16 cellular contexts compared by ENCODE assay signal in the genomic region with DNA sequence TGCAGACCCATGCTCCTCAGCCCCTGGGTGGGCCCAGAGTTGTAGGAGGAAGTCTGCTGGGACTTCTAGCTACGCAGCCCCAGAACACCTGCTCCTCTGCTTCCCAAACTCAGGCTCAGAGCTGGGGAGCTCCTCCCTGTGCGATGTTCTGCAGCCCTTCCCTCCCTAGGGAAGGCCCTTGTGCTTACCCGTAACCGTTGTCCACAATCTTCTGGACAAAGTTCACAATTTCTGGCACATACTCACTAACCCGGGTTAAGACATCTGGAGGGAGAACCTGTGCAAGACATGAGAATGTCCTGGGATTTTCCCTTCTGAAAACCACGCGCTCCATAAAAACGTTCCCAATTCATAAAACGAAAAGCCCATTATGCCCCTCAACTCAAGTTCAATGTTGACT. TPM values are rescaled to one million over a fixed set of nuclear protein-coding genes. Genes with fewer than 3 reads are reported as not detected.
DNase-seq lines count a peak whose midpoint lies in the region; ATAC-seq, FAIRE-seq and TF ChIP-seq lines count a peak whose summit lies in the region.
"Had no signal": no experiment of that assay in that cellular context is flagged by ENCODE, and none has a peak within 500 bp of the region (broad histone marks: within the 10 kb centered on the region; RNA-seq: fewer than 3 reads in every experiment).

No MANE protein-coding gene starts in this region.

- peak; percentile 92 for ATAC-seq in left colon
- ATAC-seq: GM23338 had no signal

- H2BK12ac ChIP-seq in neuronal stem cell (ENCODE audit: low read length) = no peak overlapping the region

- H3K4ac ChIP-seq in neuronal stem cell (ENCODE audit: low read length) = no peak overlapping the region

- H3K14ac ChIP-seq in neuronal stem cell (ENCODE audit: low read length) = no peak overlapping the region

- no peak overlapping the region for H3K9ac ChIP-seq in colonic mucosa (ENCODE audit: low read depth in 2 of 2, low read length in 2 of 2)
- H3K9ac ChIP-seq in neuronal stem cell (ENCODE audit: low read depth, low read length, poor library complexity) = no peak overlapping the region

- no peak overlapping the region for H3K27ac ChIP-seq in colonic mucosa
- H3K27ac ChIP-seq in small intestine (ENCODE audit: low read depth in 1 of 2, low read length in 1 of 2) = no peak overlapping the region
- no peak overlapping the region for H3K27ac ChIP-seq in neuronal stem cell (replicated peaks; ENCODE audit: low read length)
- H3K27ac ChIP-seq: C4-2B had no signal

- H2AK5ac ChIP-seq in neuronal stem cell (ENCODE audit: low read depth, low read length) = no peak overlapping the region

- H2BK15ac ChIP-seq in neuronal stem cell (ENCODE audit: low read length) = no peak overlapping the region

- 18 to 66% (median 50%) methylated on average over 9 of the region's 9 CpGs for WGBS in small intestine, 3 donors
- no CpG with 5 or more reads among the region's 9 CpGs for WGBS in neuronal stem cell (ENCODE audit: extremely low coverage in 2 of 2, insufficient read length in 2 of 2, insufficient replicate concordance in 1 of 2), 2 donors

- H3K18ac ChIP-seq in neuronal stem cell (ENCODE audit: low read length) = no peak overlapping the region

- H3K9me3 ChIP-seq in colonic mucosa = no peaks in the 10 kb centered on the region
- no peaks in the 10 kb centered on the region for H3K9me3 ChIP-seq in small intestine (ENCODE audit: control insufficient read depth, low read depth)
- no peaks in the 10 kb centered on the region for H3K9me3 ChIP-seq in neuronal stem cell (replicated peaks in 1 of 2; ENCODE audit: control insufficient read depth in 2 of 2, insufficient read depth in 1 of 2, low read depth in 1 of 2, low read length in 2 of 2)
- H3K9me3 ChIP-seq: BE2C had no signal

- peak overlapping the region; percentile 1 for H3K27ac Mint-ChIP-seq in activated CD4-positive, alpha-beta memory T cell treated with anti-CD3 and anti-CD28 coated beads, Interleukin-2, amount 10 ng/mL, durations not matched to agents 7 days and 5 days
- no peak overlapping the region for H3K27ac Mint-ChIP-seq in activated CD4-positive, alpha-beta memory T cell treated with anti-CD3 and anti-CD28 coated beads for 36 hours
- H3K27ac Mint-ChIP-seq: GM23338 had no signal

- H2BK5ac ChIP-seq in neuronal stem cell (ENCODE audit: low read length) = no peak overlapping the region

- H4K91ac ChIP-seq in neuronal stem cell (ENCODE audit: low read depth, low read length, poor library complexity) = no peak overlapping the region

- no peaks in the 10 kb centered on the region for H3K9me3 Mint-ChIP-seq in activated CD4-positive, alpha-beta memory T cell treated with anti-CD3 and anti-CD28 coated beads, Interleukin-2, amount 10 ng/mL, durations not matched to agents 7 days and 5 days
- H3K9me3 Mint-ChIP-seq in activated CD4-positive, alpha-beta memory T cell treated with anti-CD3 and anti-CD28 coated beads for 36 hours = no peaks in the 10 kb centered on the region
- H3K9me3 Mint-ChIP-seq: CD4-positive, alpha-beta memory T cell; GM23338 had no signal

- CTCF ChIA-PET in activated CD4-positive, alpha-beta memory T cell treated with anti-CD3 and anti-CD28 coated beads, Interleukin-2, amount 10 ng/mL, durations not matched to agents 7 days and 5 days (lab: Charles Lee) = interaction anchor here (1.1 kb wide), 1 partner anchor 99 kb away, joined by 4 read pairs; no protein-coding TSS in a partner anchor
- CTCF ChIA-PET in activated CD4-positive, alpha-beta memory T cell treated with anti-CD3 and anti-CD28 coated beads for 36 hours (lab: Charles Lee) = interaction anchor here (2.3 kb wide), 1 partner anchor 9 kb away, joined by 8 read pairs; no protein-coding TSS in a partner anchor

- H3K36me3 Mint-ChIP-seq in activated CD4-positive, alpha-beta memory T cell treated with anti-CD3 and anti-CD28 coated beads, Interleukin-2, amount 10 ng/mL, durations not matched to agents 7 days and 5 days (ENCODE audit: low read depth) = peaks cover 69% of the 10 kb centered on the region
- H3K36me3 Mint-ChIP-seq in activated CD4-positive, alpha-beta memory T cell treated with anti-CD3 and anti-CD28 coated beads for 36 hours = peaks cover 57% of the 10 kb centered on the region

- no peak overlapping the region for H4K8ac ChIP-seq in neuronal stem cell (ENCODE audit: low read depth, low read length)

- H3K4me1 ChIP-seq in colonic mucosa (no peaks in the 10 kb centered on the region), small intestine (ENCODE audit: control insufficient read depth in 2 of 2, insufficient read depth in 1 of 2, low read depth in 1 of 2, low read length in 1 of 2) (no peaks in the 10 kb centered on the region), neuronal stem cell (ENCODE audit: control insufficient read depth in 2 of 2, insufficient read depth in 1 of 2, low read depth in 1 of 2, low read length in 2 of 2) (no peaks in the 10 kb centered on the region)
- H3K4me1 ChIP-seq: BE2C had no signal

- no peaks in the 10 kb centered on the region for H3K27me3 Mint-ChIP-seq in activated CD4-positive, alpha-beta memory T cell treated with anti-CD3 and anti-CD28 coated beads, Interleukin-2, amount 10 ng/mL, durations not matched to agents 7 days and 5 days
- H3K27me3 Mint-ChIP-seq in activated CD4-positive, alpha-beta memory T cell treated with anti-CD3 and anti-CD28 coated beads for 36 hours = no peaks in the 10 kb centered on the region
- H3K27me3 Mint-ChIP-seq: CD4-positive, alpha-beta memory T cell had no signal

- intact Hi-C loops in activated CD4-positive, alpha-beta memory T cell treated with anti-CD3 and anti-CD28 coated beads for 36 hours (cut with micrococcal nuclease) = no loop called here
- intact Hi-C loops in colonic mucosa (cut with DNase I) = no loop called here
- intact Hi-C loops in left colon (cut with DNase I, micrococcal nuclease) = no loop called here

- H3K4me3 ChIP-seq in colonic mucosa = no peak overlapping the region
- no peak overlapping the region for H3K4me3 ChIP-seq in small intestine (ENCODE audit: low read depth in 1 of 2, low read length in 2 of 2)
- H3K4me3 ChIP-seq in neuronal stem cell (ENCODE audit: low read length in 2 of 2) = no peak overlapping the region
- H3K4me3 ChIP-seq: GM23338 had no signal

- no peak overlapping the region for H3K4me3 Mint-ChIP-seq in activated CD4-positive, alpha-beta memory T cell treated with anti-CD3 and anti-CD28 coated beads, Interleukin-2, amount 10 ng/mL, durations not matched to agents 7 days and 5 days
- H3K4me3 Mint-ChIP-seq in activated CD4-positive, alpha-beta memory T cell treated with anti-CD3 and anti-CD28 coated beads for 36 hours = no peak overlapping the region
- H3K4me3 Mint-ChIP-seq: CD4-positive, alpha-beta memory T cell; GM23338 had no signal

- H3K79me1 ChIP-seq in neuronal stem cell (ENCODE audit: low read depth, low read length) = peaks cover 6% of the 10 kb centered on the region

- no peak overlapping the region for H2BK120ac ChIP-seq in neuronal stem cell (ENCODE audit: low read depth, low read length)

- H3K4me2 ChIP-seq in neuronal stem cell (ENCODE audit: insufficient read depth, low read length, poor library complexity, severe bottlenecking) = no peak overlapping the region
- H3K4me2 ChIP-seq: GM23338 had no signal

- POLR2A ChIA-PET in activated CD4-positive, alpha-beta memory T cell treated with anti-CD3 and anti-CD28 coated beads, Interleukin-2, amount 10 ng/mL, durations not matched to agents 7 days and 5 days (lab: Charles Lee) = no interaction called here
- POLR2A ChIA-PET in activated CD4-positive, alpha-beta memory T cell treated with anti-CD3 and anti-CD28 coated beads for 36 hours (lab: Charles Lee) = no interaction called here

- peaks cover 9% of the 10 kb centered on the region for H3K36me3 ChIP-seq in colonic mucosa
- H3K36me3 ChIP-seq in small intestine (ENCODE audit: control insufficient read depth in 2 of 2, insufficient read depth in 2 of 2, low read length in 2 of 2) = peaks cover 17 to 19% of the 10 kb centered on the region in 2 donors
- H3K36me3 ChIP-seq in neuronal stem cell (replicated peaks in 1 of 2; ENCODE audit: control insufficient read depth in 2 of 2, insufficient read depth in 2 of 2, low read length in 2 of 2) = peaks cover 33 to 88% of the 10 kb centered on the region in 2 donors

- DNase-seq in activated CD4-positive, alpha-beta memory T cell treated with anti-CD3 and anti-CD28 coated beads, Interleukin-2, amount 10 ng/mL, durations not matched to agents 7 days and 5 days = no peak
- DNase-seq in activated CD4-positive, alpha-beta memory T cell treated with anti-CD3 and anti-CD28 coated beads for 36 hours = no peak
- DNase-seq in colonic mucosa (peak; percentile 35), left colon (no peak), small intestine (peak; percentile 85), neuronal stem cell (ENCODE audit: low spot score) (no peak), NCI-H1694 (lab: John Stamatoyannopoulos, UW) (no peak)
- DNase-seq: BE2C; CD4-positive, alpha-beta memory T cell; DND-41; GDM1; H7 had no signal

- no peak overlapping the region for H2AFZ ChIP-seq in neuronal stem cell (ENCODE audit: low read length)
- H2AFZ ChIP-seq: GM23338 had no signal

- no peak for TF ChIP-seq CTCF in colonic mucosa (IDR thresholded peaks at IDR 0.05)

- H3K27me3 ChIP-seq in colonic mucosa = no peaks in the 10 kb centered on the region
- no peaks in the 10 kb centered on the region for H3K27me3 ChIP-seq in small intestine (ENCODE audit: control insufficient read depth in 2 of 2, insufficient read depth in 2 of 2, low read length in 2 of 2)
- no peaks in the 10 kb centered on the region for H3K27me3 ChIP-seq in neuronal stem cell (ENCODE audit: control insufficient read depth in 3 of 3, insufficient read depth in 3 of 3, low read depth in 1 of 3, low read length in 3 of 3)
- H3K27me3 ChIP-seq: BE2C had no signal

- no peak overlapping the region for H3K23ac ChIP-seq in neuronal stem cell (ENCODE audit: low read depth, low read length, poor library complexity)

- H3K4me1 Mint-ChIP-seq in activated CD4-positive, alpha-beta memory T cell treated with anti-CD3 and anti-CD28 coated beads, Interleukin-2, amount 10 ng/mL, durations not matched to agents 7 days and 5 days = peaks cover 27% of the 10 kb centered on the region
- H3K4me1 Mint-ChIP-seq in activated CD4-positive, alpha-beta memory T cell treated with anti-CD3 and anti-CD28 coated beads for 36 hours (ENCODE audit: low read depth) = peaks cover 13% of the 10 kb centered on the region
- H3K4me1 Mint-ChIP-seq: GM23338 had no signal

- FAIRE-seq in small intestine (lab: Jason Lieb, UNC) = no peak
- FAIRE-seq: A204.1, GM12892 had no signal

RNA-seq across cellular contexts. Expression of a gene that starts 28.4 kb away (rescaled TPM):
- total RNA-seq in activated CD4-positive, alpha-beta memory T cell treated with anti-CD3 and anti-CD28 coated beads, Interleukin-2, amount 10 ng/mL, durations not matched to agents 7 days and 5 days = 100 to 1,000 TPM; 106 to 121 TPM
- 10 to 100 TPM; 94.7 to 97.5 TPM for total RNA-seq in activated CD4-positive, alpha-beta memory T cell treated with anti-CD3 and anti-CD28 coated beads for 36 hours
- total RNA-seq in colonic mucosa (10 to 100 TPM; 48.4 to 74.3 TPM), left colon (10 to 100 TPM; 43.2 to 56.2 TPM)
- 10 to 100 TPM; 41.9 to 69.8 (median 43.8) TPM for polyA plus RNA-seq in small intestine
- polyA plus RNA-seq in neuronal stem cell (2013, experiment 1 of 2) = 21.3 TPM
- polyA plus RNA-seq in neuronal stem cell (2013, experiment 2 of 2) = 20.1 TPM

RNA-seq across cellular contexts. Expression of a gene that starts 36.7 kb away (rescaled TPM):
- total RNA-seq in activated CD4-positive, alpha-beta memory T cell treated with anti-CD3 and anti-CD28 coated beads, Interleukin-2, amount 10 ng/mL, durations not matched to agents 7 days and 5 days = 100 to 1,000 TPM; 299 to 314 TPM
- 100 to 1,000 TPM; 261 to 263 TPM for total RNA-seq in activated CD4-positive, alpha-beta memory T cell treated with anti-CD3 and anti-CD28 coated beads for 36 hours
- total RNA-seq in colonic mucosa (100 to 1,000 TPM in 1 of 2 donors, 10 to 100 TPM in 1; 96.1 to 134 TPM), left colon (100 to 1,000 TPM in 1 of 2 donors, 10 to 100 TPM in 1; 88.8 to 103 TPM)
- 10 to 100 TPM; 75.1 to 85.0 (median 84.1) TPM for polyA plus RNA-seq in small intestine
- 113 TPM for polyA plus RNA-seq in neuronal stem cell (2013, experiment 1 of 2)
- 107 TPM for polyA plus RNA-seq in neuronal stem cell (2013, experiment 2 of 2)

Comparison
In these comparisons a context has a peak if more than half of its experiments do, and no peak if none do; other contexts are left out.
1. DNase-seq: peak in colonic mucosa (single experiment) and small intestine (single experiment); none in activated CD4-positive, alpha-beta memory T cell treated with anti-CD3 and anti-CD28 coated beads, Interleukin-2, amount 10 ng/mL, durations not matched to agents 7 days and 5 days (single experiment), activated CD4-positive, alpha-beta memory T cell treated with anti-CD3 and anti-CD28 coated beads for 36 hours (single experiment), left colon (0 of 2), neuronal stem cell (single experiment) and NCI-H1694 (single experiment).